Comparison of ENCODE assay signal across 27 cellular contexts in the genomic region with DNA sequence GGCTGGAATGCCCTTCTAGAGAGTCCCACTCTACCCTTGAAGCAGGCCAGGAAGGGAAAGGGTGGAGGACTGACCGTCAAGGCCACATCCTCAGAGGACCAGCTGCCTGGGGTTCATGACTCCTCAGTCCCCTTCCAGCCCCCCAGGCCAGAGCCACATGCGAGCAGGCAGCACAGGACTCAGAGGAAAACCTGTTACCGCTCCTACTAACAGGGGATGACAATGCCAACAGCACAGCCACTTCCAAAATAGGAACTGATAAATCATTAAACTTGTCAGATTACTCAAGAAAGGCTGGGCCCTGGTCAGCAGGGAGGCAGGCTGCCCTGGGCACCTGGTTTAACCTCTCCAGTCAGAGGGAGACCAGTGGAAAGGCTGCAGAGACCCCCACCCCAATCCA.
"Had no signal": no experiment of that assay in that cellular context is flagged by ENCODE, and none has a peak within 500 bp of the region (broad histone marks: within the 10 kb centered on the region; RNA-seq: fewer than 3 reads in every experiment).

No MANE protein-coding gene starts in this region.

- H3K4me3 ChIP-seq: ovary, psoas muscle, skin epidermis, smooth muscle cell, spleen, suprapubic skin, testis, tibial artery, transverse colon, upper lobe of right lung, uterus had no signal

- H3K27me3 ChIP-seq: ovary, spleen, suprapubic skin, testis, tibial artery, transverse colon, upper lobe of right lung, uterus had no signal

- H3K4me1 ChIP-seq: parathyroid adenoma, psoas muscle, suprapubic skin, testis, tibial artery, transverse colon, upper lobe of right lung, uterus had no signal

- H3K9me3 ChIP-seq: ovary, psoas muscle, suprapubic skin, testis, tibial artery, transverse colon, upper lobe of right lung, uterus had no signal

- H3K36me3 ChIP-seq: ovary, spleen, suprapubic skin, tibial artery, transverse colon, upper lobe of right lung, uterus had no signal

- H3K79me2 ChIP-seq: parathyroid adenoma had no signal

- H3K4me2 ChIP-seq: smooth muscle cell had no signal

- H2AFZ ChIP-seq: parathyroid adenoma had no signal

- H3K9ac ChIP-seq: parathyroid adenoma had no signal

- ATAC-seq: psoas muscle; right cardiac atrium; sciatic nerve; stimulated activated memory B cell treated with anti-CD40 and anti-IgM and Interleukin-4, amounts not matched to agents 10 μg/mL and 1 μg/mL and 100 μg/mL, for 72 hours; stimulated activated naive CD8-positive, alpha-beta T cell treated with anti-CD3 and anti-CD28 coated beads, Interleukin-15, amount 100 ng/mL, for 72 hours; stimulated activated naive CD8-positive, alpha-beta T cell treated with anti-CD3 and anti-CD28 coated beads, Interleukin-15, Interleukin-2, amounts not matched to agents 100 U/mL and 50 U/mL, for 24 hours had no signal

- H3K27ac ChIP-seq: ovary, parathyroid adenoma, psoas muscle, skin epidermis, spleen, suprapubic skin, testis, tibial artery, transverse colon, upper lobe of right lung, uterus had no signal

- DNase-seq: naive thymus-derived CD4-positive, alpha-beta T cell; natural killer cell; nephron progenitor cell; occipital lobe; ovary; psoas muscle; right cardiac atrium; spleen; stimulated activated CD4-positive, alpha-beta T cell treated with anti-CD3 and anti-CD28 coated beads, Interleukin-12 subunit alpha, Interleukin-12 subunit beta, amount 100 ng/mL, for 4 hours; stimulated activated CD4-positive, alpha-beta T cell treated with anti-CD3 and anti-CD28 coated beads, Interleukin-1b, Interleukin-23, amount 100 ng/mL, for 48 hours; stimulated activated CD4-positive, alpha-beta T cell treated with anti-CD3 and anti-CD28 coated beads, Interleukin-4, amount 100 ng/mL, for 1 hour; stimulated activated CD4-positive, alpha-beta T cell treated with anti-CD3 and anti-CD28 coated beads, Interleukin-4, amount 100 ng/mL, for 4 hours; stimulated activated CD8-positive, alpha-beta memory T cell treated with anti-CD3 and anti-CD28 coated beads, Interleukin-4, amount 100 ng/mL, for 48 hours; stimulated activated naive CD8-positive, alpha-beta T cell treated with anti-CD3 and anti-CD28 coated beads, Interleukin-15, amount 100 ng/mL, for 72 hours; stimulated activated naive CD8-positive, alpha-beta T cell treated with anti-CD3 and anti-CD28 coated beads, Interleukin-15, Interleukin-2, amounts not matched to agents 100 U/mL and 50 U/mL, for 24 hours; substantia nigra; testis; tibial artery; transverse colon; upper lobe of right lung; uterus had no signal
